ENCODE assay signal across 8 cellular contexts in genomic region chr6:157822221-157823000, GRCh38. TPM values are rescaled to one million over a fixed set of nuclear protein-coding genes. Genes with fewer than 3 reads are reported as not detected.
DNase-seq lines count a peak whose midpoint lies in the region; ATAC-seq and TF ChIP-seq lines count a peak whose summit lies in the region.

No MANE protein-coding gene starts in this region.

- in situ Hi-C loops in KBM-7 (cut with MboI; ENCODE audit: low pct_unique_long_range_greater_than_20kb, low sequenced_read_pairs) = no loop called here

- H3K4me3 ChIP-seq in right atrium auricular region = peak overlapping the region; percentile 79 to 96

- ATAC-seq in GM18517 (IDR thresholded peaks at IDR 0.05; ENCODE audit: unreplicated experiment) (peak; percentile 14), HG03460 (IDR thresholded peaks at IDR 0.05; ENCODE audit: unreplicated experiment) (peak; percentile 14), sciatic nerve (peak; percentile 32)

- no peak for TF ChIP-seq CTCF in right atrium auricular region (IDR thresholded peaks at IDR 0.05)

- H3K27ac ChIP-seq in right atrium auricular region = peak overlapping the region; percentile 95 to 96

- no peaks in the 10 kb centered on the region for H3K27me3 Mint-ChIP-seq in activated naive CD8-positive, alpha-beta T cell

- H3K4me1 Mint-ChIP-seq in activated naive CD8-positive, alpha-beta T cell (ENCODE audit: low read depth) = peaks cover 40% of the 10 kb centered on the region

- H3K27me3 ChIP-seq in right atrium auricular region = no peaks in the 10 kb centered on the region

- H3K27ac Mint-ChIP-seq in activated naive CD8-positive, alpha-beta T cell = peak overlapping the region; percentile 89

- intact Hi-C loops in sciatic nerve (cut with DNase I) = no loop called here

- no peaks in the 10 kb centered on the region for H3K9me3 ChIP-seq in right atrium auricular region

- peak overlapping the region; percentile 72 for H3K4me3 Mint-ChIP-seq in activated naive CD8-positive, alpha-beta T cell

- peaks cover 0 to 22% of the 10 kb centered on the region in 2 donors for H3K4me1 ChIP-seq in right atrium auricular region

- peaks cover 8% of the 10 kb centered on the region for H3K36me3 Mint-ChIP-seq in activated naive CD8-positive, alpha-beta T cell

- no peaks in the 10 kb centered on the region for H3K9me3 Mint-ChIP-seq in activated naive CD8-positive, alpha-beta T cell (ENCODE audit: low read depth)

- DNase-seq in right atrium auricular region (ENCODE audit: low spot score) = no peak
- peak; percentile 70 for DNase-seq in sciatic nerve (ENCODE audit: low spot score)
- DNase-seq in NCI-H2171 treated with DMSO at 0.1 percent for 48 hours (lab: John Stamatoyannopoulos, UW) = no peak
- DNase-seq in NCI-H510A treated with DMSO at 0.1 percent for 48 hours (lab: John Stamatoyannopoulos, UW) = no peak
- DNase-seq in KBM-7 = no peak

- no peaks in the 10 kb centered on the region for H3K36me3 ChIP-seq in right atrium auricular region

RNA-seq across cellular contexts. Expression of gene SNX9, which starts 0.6 kb away (rescaled TPM):
- total RNA-seq in right atrium auricular region (10 to 100 TPM; 26.6 to 39.4 TPM), sciatic nerve (78.1 TPM)
